Comparison of ENCODE assay signal across 7 cellular contexts in genomic region chr20:48756784-48757183, GRCh38.
DNase-seq lines count a peak whose midpoint lies in the region; ATAC-seq and TF ChIP-seq lines count a peak whose summit lies in the region.
"Not testable (repeated sequence)": the region's sequence is repeated elsewhere in the genome, so short reads cannot be mapped to it uniquely, and the experiment has no call there.

No MANE protein-coding gene starts in this region.

- not testable (repeated sequence) for TF ChIP-seq CTCF in glutamatergic neuron (IDR thresholded peaks at IDR 0.05; ENCODE audit: partially characterized antibody, unreplicated experiment)

- POLR2A ChIA-PET in activated naive CD8-positive, alpha-beta T cell treated with anti-CD3 and anti-CD28 coated beads, Interleukin-2, amount 10 ng/mL, durations not matched to agents 7 days and 5 days (lab: Charles Lee) = not testable (repeated sequence)

- not testable (repeated sequence) for H3K36me3 Mint-ChIP-seq in IgD-negative memory B cell
- peaks cover 54% of the 10 kb centered on the region for H3K36me3 Mint-ChIP-seq in activated CD4-positive, alpha-beta T cell treated with anti-CD3 and anti-CD28 coated beads, Interleukin-2, amount 10 ng/mL, durations not matched to agents 24 days and 14 days (ENCODE audit: low read depth)
- peaks cover 66% of the 10 kb centered on the region for H3K36me3 Mint-ChIP-seq in activated T-helper 17 cell treated with anti-CD3 and anti-CD28 coated beads, Interleukin-2, amount 50 U/mL, for 72 hours (ENCODE audit: low read depth)
- peaks cover 62% of the 10 kb centered on the region for H3K36me3 Mint-ChIP-seq in activated naive CD8-positive, alpha-beta T cell treated with anti-CD3 and anti-CD28 coated beads, Interleukin-2, amount 10 ng/mL, durations not matched to agents 7 days and 5 days
- peaks cover 10% of the 10 kb centered on the region for H3K36me3 Mint-ChIP-seq in glutamatergic neuron (ENCODE audit: unreplicated experiment)
- peaks cover 14% of the 10 kb centered on the region for H3K36me3 Mint-ChIP-seq in natural killer cell treated with Interleukin-12 subunit alpha and Interleukin-12 subunit beta and Interleukin-15 and Interleukin-18, amount 100 ng/mL, for 72 hours

- peaks cover 12 to 40% (median 25%) of the 10 kb centered on the region in 11 experiments; a peak in 21 of 22 replicates for H3K9me3 ChIP-seq in BLaER1 treated with 17β-estradiol and CSF1 and Interleukin-3, amounts not matched to agents 10 nM and 100 nM (replicated peaks in 1 of 11)

- ATAC-seq in activated T-helper 17 cell treated with anti-CD3 and anti-CD28 coated beads, Interleukin-2, amount 50 U/mL, for 72 hours (replicated peaks); activated naive CD8-positive, alpha-beta T cell treated with anti-CD3 and anti-CD28 coated beads, Interleukin-2, amount 10 ng/mL, durations not matched to agents 7 days and 5 days (ENCODE audit: low read depth); natural killer cell treated with Interleukin-12 subunit alpha and Interleukin-12 subunit beta and Interleukin-15 and Interleukin-18, amount 100 ng/mL, for 72 hours: not testable (repeated sequence)

- DNase-seq in activated CD4-positive, alpha-beta T cell treated with anti-CD3 and anti-CD28 coated beads, Interleukin-2, amount 10 ng/mL, durations not matched to agents 24 days and 14 days; activated naive CD8-positive, alpha-beta T cell treated with anti-CD3 and anti-CD28 coated beads, Interleukin-2, amount 10 ng/mL, durations not matched to agents 7 days and 5 days; glutamatergic neuron; natural killer cell treated with Interleukin-12 subunit alpha and Interleukin-12 subunit beta and Interleukin-15 and Interleukin-18, amount 100 ng/mL, for 72 hours (ENCODE audit: low spot score): not testable (repeated sequence)

- H3K27me3 Mint-ChIP-seq in IgD-negative memory B cell; activated CD4-positive, alpha-beta T cell treated with anti-CD3 and anti-CD28 coated beads, Interleukin-2, amount 10 ng/mL, durations not matched to agents 24 days and 14 days; activated T-helper 17 cell treated with anti-CD3 and anti-CD28 coated beads, Interleukin-2, amount 50 U/mL, for 72 hours; activated naive CD8-positive, alpha-beta T cell treated with anti-CD3 and anti-CD28 coated beads, Interleukin-2, amount 10 ng/mL, durations not matched to agents 7 days and 5 days; natural killer cell treated with Interleukin-12 subunit alpha and Interleukin-12 subunit beta and Interleukin-15 and Interleukin-18, amount 100 ng/mL, for 72 hours: not testable (repeated sequence)
- H3K27me3 Mint-ChIP-seq in glutamatergic neuron (ENCODE audit: unreplicated experiment) = peaks cover 28% of the 10 kb centered on the region

- H3K4me3 Mint-ChIP-seq in IgD-negative memory B cell = peak overlapping the region in 2 of 4 donors; percentile 38 to 49
- not testable (repeated sequence) for H3K4me3 Mint-ChIP-seq in activated CD4-positive, alpha-beta T cell treated with anti-CD3 and anti-CD28 coated beads, Interleukin-2, amount 10 ng/mL, durations not matched to agents 24 days and 14 days; activated naive CD8-positive, alpha-beta T cell treated with anti-CD3 and anti-CD28 coated beads, Interleukin-2, amount 10 ng/mL, durations not matched to agents 7 days and 5 days; glutamatergic neuron (ENCODE audit: unreplicated experiment)
- H3K4me3 Mint-ChIP-seq in activated T-helper 17 cell treated with anti-CD3 and anti-CD28 coated beads, Interleukin-2, amount 50 U/mL, for 72 hours = peak overlapping the region; percentile 82
- H3K4me3 Mint-ChIP-seq in natural killer cell treated with Interleukin-12 subunit alpha and Interleukin-12 subunit beta and Interleukin-15 and Interleukin-18, amount 100 ng/mL, for 72 hours = peak overlapping the region; percentile 88

- peaks cover 0 to 52% (median 0%) of the 10 kb centered on the region in 11 experiments; a peak in 10 of 22 replicates for H3K36me3 ChIP-seq in BLaER1 treated with 17β-estradiol and CSF1 and Interleukin-3, amounts not matched to agents 10 nM and 100 nM

- not testable (repeated sequence) for H3K9ac ChIP-seq in BLaER1 treated with 17β-estradiol and CSF1 and Interleukin-3, amounts not matched to agents 10 nM and 100 nM

- H3K27ac ChIP-seq in BLaER1 treated with 17β-estradiol and CSF1 and Interleukin-3, amounts not matched to agents 10 nM and 100 nM = peak overlapping the region in 8 of 11 experiments; percentile 29 to 95 (median 81); a peak in 8 of 22 replicates

- not testable (repeated sequence) for H3K27me3 ChIP-seq in BLaER1 treated with 17β-estradiol and CSF1 and Interleukin-3, amounts not matched to agents 10 nM and 100 nM

- intact Hi-C loops in activated CD4-positive, alpha-beta T cell treated with anti-CD3 and anti-CD28 coated beads, Interleukin-2, amount 10 ng/mL, durations not matched to agents 24 days and 14 days (cut with micrococcal nuclease) = not testable (repeated sequence)

- peak overlapping the region; percentile 61 to 96 (median 76) for H3K27ac Mint-ChIP-seq in IgD-negative memory B cell
- H3K27ac Mint-ChIP-seq in activated CD4-positive, alpha-beta T cell treated with anti-CD3 and anti-CD28 coated beads, Interleukin-2, amount 10 ng/mL, durations not matched to agents 24 days and 14 days = peak overlapping the region; percentile 66
- H3K27ac Mint-ChIP-seq in activated T-helper 17 cell treated with anti-CD3 and anti-CD28 coated beads, Interleukin-2, amount 50 U/mL, for 72 hours = peak overlapping the region; percentile 96
- H3K27ac Mint-ChIP-seq in activated naive CD8-positive, alpha-beta T cell treated with anti-CD3 and anti-CD28 coated beads, Interleukin-2, amount 10 ng/mL, durations not matched to agents 7 days and 5 days = peak overlapping the region; percentile 62
- peak overlapping the region; percentile 34 for H3K27ac Mint-ChIP-seq in glutamatergic neuron (ENCODE audit: unreplicated experiment)
- peak overlapping the region in 1 of 2 donors; percentile 96 for H3K27ac Mint-ChIP-seq in natural killer cell treated with Interleukin-12 subunit alpha and Interleukin-12 subunit beta and Interleukin-15 and Interleukin-18, amount 100 ng/mL, for 72 hours

- H3K4me1 ChIP-seq in BLaER1 treated with 17β-estradiol and CSF1 and Interleukin-3, amounts not matched to agents 10 nM and 100 nM = peaks cover 69 to 97% (median 91%) of the 10 kb centered on the region in 10 experiments

- H3K9me3 Mint-ChIP-seq in IgD-negative memory B cell; activated T-helper 17 cell treated with anti-CD3 and anti-CD28 coated beads, Interleukin-2, amount 50 U/mL, for 72 hours; activated naive CD8-positive, alpha-beta T cell treated with anti-CD3 and anti-CD28 coated beads, Interleukin-2, amount 10 ng/mL, durations not matched to agents 7 days and 5 days; natural killer cell treated with Interleukin-12 subunit alpha and Interleukin-12 subunit beta and Interleukin-15 and Interleukin-18, amount 100 ng/mL, for 72 hours: not testable (repeated sequence)
- peaks cover 21% of the 10 kb centered on the region for H3K9me3 Mint-ChIP-seq in activated CD4-positive, alpha-beta T cell treated with anti-CD3 and anti-CD28 coated beads, Interleukin-2, amount 10 ng/mL, durations not matched to agents 24 days and 14 days
- peaks cover 38% of the 10 kb centered on the region for H3K9me3 Mint-ChIP-seq in glutamatergic neuron (ENCODE audit: unreplicated experiment)

- not testable (repeated sequence) for H3K4me3 ChIP-seq in BLaER1 treated with 17β-estradiol and CSF1 and Interleukin-3, amounts not matched to agents 10 nM and 100 nM

- peaks cover 70 to 91% (median 74%) of the 10 kb centered on the region in 3 donors for H3K4me1 Mint-ChIP-seq in IgD-negative memory B cell
- H3K4me1 Mint-ChIP-seq in activated CD4-positive, alpha-beta T cell treated with anti-CD3 and anti-CD28 coated beads, Interleukin-2, amount 10 ng/mL, durations not matched to agents 24 days and 14 days = peaks cover 73% of the 10 kb centered on the region
- peaks cover 62% of the 10 kb centered on the region for H3K4me1 Mint-ChIP-seq in activated T-helper 17 cell treated with anti-CD3 and anti-CD28 coated beads, Interleukin-2, amount 50 U/mL, for 72 hours
- H3K4me1 Mint-ChIP-seq in activated naive CD8-positive, alpha-beta T cell treated with anti-CD3 and anti-CD28 coated beads, Interleukin-2, amount 10 ng/mL, durations not matched to agents 7 days and 5 days = peaks cover 70% of the 10 kb centered on the region
- H3K4me1 Mint-ChIP-seq in glutamatergic neuron (ENCODE audit: low read depth, unreplicated experiment) = peaks cover 74% of the 10 kb centered on the region
- peaks cover 77 to 80% of the 10 kb centered on the region in 2 donors for H3K4me1 Mint-ChIP-seq in natural killer cell treated with Interleukin-12 subunit alpha and Interleukin-12 subunit beta and Interleukin-15 and Interleukin-18, amount 100 ng/mL, for 72 hours (ENCODE audit: low read depth in 2 of 2)

- peaks cover 0 to 100% (median 0%) of the 10 kb centered on the region in 11 experiments; a peak in 5 of 22 replicates for H4K20me1 ChIP-seq in BLaER1 treated with 17β-estradiol and CSF1 and Interleukin-3, amounts not matched to agents 10 nM and 100 nM

- peak overlapping the region in 8 of 11 experiments; percentile 34 to 94 (median 85); a peak in 10 of 22 replicates for H3K4me2 ChIP-seq in BLaER1 treated with 17β-estradiol and CSF1 and Interleukin-3, amounts not matched to agents 10 nM and 100 nM
